ENCODE assay signal across 3 cellular contexts in the genomic region with DNA sequence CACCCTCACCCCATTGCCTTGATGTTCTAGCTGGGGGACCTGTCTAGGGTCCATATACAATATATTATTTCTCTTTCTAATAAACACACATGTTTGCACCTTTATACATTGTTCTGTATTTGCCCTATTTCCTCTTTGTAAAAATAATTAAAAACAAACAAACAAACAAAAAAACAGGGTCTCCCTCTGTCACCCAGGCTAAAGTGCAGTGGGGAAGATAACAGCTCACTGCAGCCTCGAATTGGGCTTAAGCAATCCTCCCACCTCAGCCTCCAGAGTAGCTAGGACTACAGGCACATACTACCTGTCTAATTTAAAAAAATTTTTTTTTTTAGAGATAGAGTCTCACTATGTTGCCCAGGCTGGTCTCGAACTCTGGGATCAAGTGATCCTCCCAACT.
TF ChIP-seq lines count a peak whose summit lies in the region.

No MANE protein-coding gene starts in this region.

TF ChIP-seq in A549, 52 proteins besides CTCF, POLR2A, EP300 and RAD21:
- no peak for TF ChIP-seq BHLHE40 (IDR thresholded peaks at IDR 0.05; ENCODE audit: low read depth, low read length)
- TF ChIP-seq, protein P1, sequence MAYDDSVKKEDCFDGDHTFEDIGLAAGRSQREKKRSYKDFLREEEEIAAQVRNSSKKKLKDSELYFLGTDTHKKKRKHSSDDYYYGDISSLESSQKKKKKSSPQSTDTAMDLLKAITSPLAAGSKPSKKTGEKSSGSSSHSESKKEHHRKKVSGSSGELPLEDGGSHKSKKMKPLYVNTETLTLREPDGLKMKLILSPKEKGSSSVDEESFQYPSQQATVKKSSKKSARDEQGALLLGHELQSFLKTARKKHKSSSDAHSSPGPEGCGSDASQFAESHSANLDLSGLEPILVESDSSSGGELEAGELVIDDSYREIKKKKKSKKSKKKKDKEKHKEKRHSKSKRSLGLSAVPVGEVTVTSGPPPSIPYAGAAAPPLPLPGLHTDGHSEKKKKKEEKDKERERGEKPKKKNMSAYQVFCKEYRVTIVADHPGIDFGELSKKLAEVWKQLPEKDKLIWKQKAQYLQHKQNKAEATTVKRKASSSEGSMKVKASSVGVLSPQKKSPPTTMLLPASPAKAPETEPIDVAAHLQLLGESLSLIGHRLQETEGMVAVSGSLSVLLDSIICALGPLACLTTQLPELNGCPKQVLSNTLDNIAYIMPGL (CRISPR knock-in tag; IDR thresholded peaks at IDR 0.05; ENCODE audit: borderline replicate concordance), result no peak
- no peak for TF ChIP-seq NPAS2 (CRISPR knock-in tag; IDR thresholded peaks at IDR 0.05; ENCODE audit: borderline replicate concordance)
- TF ChIP-seq RFX5 (IDR thresholded peaks at IDR 0.05), result no peak
- TF ChIP-seq RCOR1 (IDR thresholded peaks at IDR 0.05; ENCODE audit: low read depth, low read length), result no peak
- no peak for TF ChIP-seq HOXB5 (CRISPR knock-in tag; IDR thresholded peaks at IDR 0.05)
- TF ChIP-seq, protein P2, sequence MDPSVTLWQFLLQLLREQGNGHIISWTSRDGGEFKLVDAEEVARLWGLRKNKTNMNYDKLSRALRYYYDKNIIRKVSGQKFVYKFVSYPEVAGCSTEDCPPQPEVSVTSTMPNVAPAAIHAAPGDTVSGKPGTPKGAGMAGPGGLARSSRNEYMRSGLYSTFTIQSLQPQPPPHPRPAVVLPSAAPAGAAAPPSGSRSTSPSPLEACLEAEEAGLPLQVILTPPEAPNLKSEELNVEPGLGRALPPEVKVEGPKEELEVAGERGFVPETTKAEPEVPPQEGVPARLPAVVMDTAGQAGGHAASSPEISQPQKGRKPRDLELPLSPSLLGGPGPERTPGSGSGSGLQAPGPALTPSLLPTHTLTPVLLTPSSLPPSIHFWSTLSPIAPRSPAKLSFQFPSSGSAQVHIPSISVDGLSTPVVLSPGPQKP (IDR thresholded peaks at IDR 0.05; ENCODE audit: low read depth, low read length), result no peak
- no peak for TF ChIP-seq TP53 (CRISPR knock-in tag; IDR thresholded peaks at IDR 0.05)
- TF ChIP-seq, protein P3, sequence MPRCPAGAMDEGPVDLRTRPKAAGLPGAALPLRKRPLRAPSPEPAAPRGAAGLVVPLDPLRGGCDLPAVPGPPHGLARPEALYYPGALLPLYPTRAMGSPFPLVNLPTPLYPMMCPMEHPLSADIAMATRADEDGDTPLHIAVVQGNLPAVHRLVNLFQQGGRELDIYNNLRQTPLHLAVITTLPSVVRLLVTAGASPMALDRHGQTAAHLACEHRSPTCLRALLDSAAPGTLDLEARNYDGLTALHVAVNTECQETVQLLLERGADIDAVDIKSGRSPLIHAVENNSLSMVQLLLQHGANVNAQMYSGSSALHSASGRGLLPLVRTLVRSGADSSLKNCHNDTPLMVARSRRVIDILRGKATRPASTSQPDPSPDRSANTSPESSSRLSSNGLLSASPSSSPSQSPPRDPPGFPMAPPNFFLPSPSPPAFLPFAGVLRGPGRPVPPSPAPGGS (IDR thresholded peaks at IDR 0.05), result no peak
- TF ChIP-seq NFE2L2 (conservative IDR thresholded peaks at IDR 0.05; ENCODE audit: low read length), result no peak
- no peak for TF ChIP-seq CHD4 (IDR thresholded peaks at IDR 0.05; ENCODE audit: borderline replicate concordance)
- no peak for TF ChIP-seq RARB (CRISPR knock-in tag; IDR thresholded peaks at IDR 0.05)
- TF ChIP-seq ZFP36 (IDR thresholded peaks at IDR 0.05; ENCODE audit: borderline replicate concordance, partially characterized antibody), result no peak
- no peak for TF ChIP-seq HDAC2 (IDR thresholded peaks at IDR 0.05)
- TF ChIP-seq CBX8 (IDR thresholded peaks at IDR 0.05), result no peak
- TF ChIP-seq ZSCAN20 (CRISPR knock-in tag; IDR thresholded peaks at IDR 0.05), result no peak

TF ChIP-seq in HCT116, 20 proteins besides CTCF, POLR2A, EP300 and RAD21:
- TF ChIP-seq SRF (IDR thresholded peaks at IDR 0.05; ENCODE audit: low read depth) (no peak), TCF7L2 (IDR thresholded peaks at IDR 0.05; ENCODE audit: borderline replicate concordance, extremely low read depth, insufficient read depth, insufficient read length) (no peak), SIN3A (IDR thresholded peaks at IDR 0.05; ENCODE audit: low read depth) (0 out of 2 replicates have a peak, but pooled peaks have one; percentile 5), YY1 (IDR thresholded peaks at IDR 0.05; ENCODE audit: extremely low read depth, insufficient replicate concordance, low read depth, low read length) (no peak), EGR1 (IDR thresholded peaks at IDR 0.05; ENCODE audit: low read depth) (no peak)

TF ChIP-seq in GM23338, 12 proteins besides CTCF, POLR2A, EP300 and RAD21:
- TF ChIP-seq ZNF114 (CRISPR knock-in tag; IDR thresholded peaks at IDR 0.05), result no peak
